ENCODE assay signal across 9 cellular contexts in genomic region chr18:57698571-57699276, GRCh38.
DNase-seq lines count a peak whose midpoint lies in the region; ATAC-seq, FAIRE-seq and TF ChIP-seq lines count a peak whose summit lies in the region.
"Had no signal": no experiment of that assay in that cellular context is flagged by ENCODE, and none has a peak within 500 bp of the region (broad histone marks: within the 10 kb centered on the region; RNA-seq: fewer than 3 reads in every experiment).

No MANE protein-coding gene starts in this region.

- ATAC-seq in right cardiac atrium (peak; percentile 10 to 54), GM18867 (IDR thresholded peaks at IDR 0.05; ENCODE audit: unreplicated experiment) (no peak), HG02840 (IDR thresholded peaks at IDR 0.05; ENCODE audit: low FRiP score, unreplicated experiment) (no peak)
- ATAC-seq: stimulated activated naive CD8-positive, alpha-beta T cell treated with anti-CD3 and anti-CD28 coated beads, Interleukin-15, amount 100 ng/mL, for 72 hours had no signal

- H3K4me1 ChIP-seq in GM23248 (ENCODE audit: insufficient read depth) (peaks cover 20% of the 10 kb centered on the region), astrocyte (ENCODE audit: insufficient read depth, low read length) (peaks cover 13% of the 10 kb centered on the region), right cardiac atrium (ENCODE audit: control insufficient read depth, insufficient read depth, low read length) (peaks cover 2% of the 10 kb centered on the region)

- TF ChIP-seq CTCF in astrocyte (IDR thresholded peaks at IDR 0.05; ENCODE audit: insufficient read depth, low read depth, low read length) = no peak

- H3K4me1 Mint-ChIP-seq in astrocyte (ENCODE audit: low read depth, unreplicated experiment) = peaks cover 14% of the 10 kb centered on the region

- H2AFZ ChIP-seq in GM23248 = no peak overlapping the region
- H2AFZ ChIP-seq in astrocyte (ENCODE audit: low read depth, low read length) = no peak overlapping the region

- 41 to 45% methylated on average over 7 of the region's 7 CpGs for WGBS in GM23248 (ENCODE audit: low coverage in 1 of 2, low lambda C conversion rate in 2 of 2, missing lambda C conversion rate in 2 of 2), 2 experiments
- WGBS in right cardiac atrium = 54% methylated on average over 7 of the region's 7 CpGs

- H3K9ac ChIP-seq in GM23248 = peak overlapping the region; percentile 35; the same call in 1 of the 2 replicates
- no peak overlapping the region for H3K9ac ChIP-seq in astrocyte (ENCODE audit: low read length)

- H3K27ac Mint-ChIP-seq in astrocyte (ENCODE audit: unreplicated experiment) = peak overlapping the region; percentile 56
- H3K27ac Mint-ChIP-seq: stimulated activated naive CD8-positive, alpha-beta T cell treated with anti-CD3 and anti-CD28 coated beads, Interleukin-15, amount 100 ng/mL, for 72 hours had no signal

- no peak overlapping the region for H3K4me3 Mint-ChIP-seq in astrocyte (ENCODE audit: unreplicated experiment)
- H3K4me3 Mint-ChIP-seq: stimulated activated naive CD8-positive, alpha-beta T cell treated with anti-CD3 and anti-CD28 coated beads, Interleukin-15, amount 100 ng/mL, for 72 hours had no signal

- in situ Hi-C loops in GM23248 (cut with MboI) = no loop called here

- FAIRE-seq in astrocyte (lab: Jason Lieb, UNC) = peak; percentile 50

- H3F3A ChIP-seq in GM23248 (ENCODE audit: insufficient read depth) = peaks cover 37% of the 10 kb centered on the region

- H3K9me3 ChIP-seq in GM23248 (ENCODE audit: low read depth) (no peaks in the 10 kb centered on the region), astrocyte (ENCODE audit: insufficient read depth, low read depth, low read length) (no peaks in the 10 kb centered on the region), right cardiac atrium (ENCODE audit: control insufficient read depth, low read length) (no peaks in the 10 kb centered on the region)

- peak overlapping the region; percentile 51 for H3K4me2 ChIP-seq in GM23248 (ENCODE audit: unreplicated experiment)
- H3K4me2 ChIP-seq in astrocyte (ENCODE audit: low read length) = peak overlapping the region; percentile 29

- H3K36me3 ChIP-seq in GM23248 (ENCODE audit: low read depth) (peaks cover 44% of the 10 kb centered on the region), astrocyte (ENCODE audit: insufficient read depth, low read length) (peaks cover 41% of the 10 kb centered on the region)

- H3K79me2 ChIP-seq in GM23248 (ENCODE audit: insufficient read depth) = peaks cover 60% of the 10 kb centered on the region
- peaks cover 14% of the 10 kb centered on the region for H3K79me2 ChIP-seq in astrocyte (ENCODE audit: insufficient read depth, low read length)

- peaks cover 14% of the 10 kb centered on the region for H3K36me3 Mint-ChIP-seq in astrocyte (ENCODE audit: low read depth, unreplicated experiment)

- H4K20me1 ChIP-seq in GM23248 (ENCODE audit: insufficient read depth) (no peaks in the 10 kb centered on the region), astrocyte (ENCODE audit: insufficient read depth, low read length) (peaks cover 4% of the 10 kb centered on the region)

- no peaks in the 10 kb centered on the region for H3K9me3 Mint-ChIP-seq in astrocyte (ENCODE audit: unreplicated experiment)

- H3K27me3 Mint-ChIP-seq in astrocyte (ENCODE audit: low read depth, unreplicated experiment) = no peaks in the 10 kb centered on the region
- H3K27me3 Mint-ChIP-seq: stimulated activated naive CD8-positive, alpha-beta T cell treated with anti-CD3 and anti-CD28 coated beads, Interleukin-15, amount 100 ng/mL, for 72 hours had no signal

- H3K27ac ChIP-seq in GM23248 (peak overlapping the region; percentile 73), astrocyte (ENCODE audit: low read depth, low read length) (peak overlapping the region; percentile 50), right cardiac atrium (ENCODE audit: low read length) (no peak overlapping the region)

- H3K27me3 ChIP-seq in GM23248 (replicated peaks; ENCODE audit: insufficient read depth) = no peaks in the 10 kb centered on the region
- H3K27me3 ChIP-seq in astrocyte (ENCODE audit: insufficient read depth, low read length) = no peaks in the 10 kb centered on the region
- H3K27me3 ChIP-seq in right cardiac atrium (ENCODE audit: control insufficient read depth, insufficient read depth) = no peaks in the 10 kb centered on the region

- intact Hi-C loops in right cardiac atrium (cut with DNase I) = no loop called here

- H3K4me3 ChIP-seq in GM23248 = no peak overlapping the region
- H3K4me3 ChIP-seq in astrocyte (ENCODE audit: insufficient read depth, low read depth, low read length) = no peak overlapping the region
- H3K4me3 ChIP-seq in right cardiac atrium (ENCODE audit: low read length) = no peak overlapping the region

- peak; percentile 83 for DNase-seq in GM23248
- DNase-seq in astrocyte (ENCODE audit: low read depth) = peak; percentile 72
- DNase-seq in right cardiac atrium = no peak
- DNase-seq in stromal cell of bone marrow (ENCODE audit: low read depth) = peak; percentile 44
- DNase-seq in NCI-H1694 treated with DMSO at 0.1 percent for 48 hours (lab: John Stamatoyannopoulos, UW) = no peak
- DNase-seq in HuH-7 (ENCODE audit: low spot score) = no peak
- DNase-seq: stimulated activated naive CD8-positive, alpha-beta T cell treated with anti-CD3 and anti-CD28 coated beads, Interleukin-15, amount 100 ng/mL, for 72 hours had no signal

- no peaks in the 10 kb centered on the region for H3K9me2 ChIP-seq in GM23248 (ENCODE audit: insufficient read depth)

Comparison
In these comparisons a context has a peak if more than half of its experiments do, and no peak if none do; other contexts are left out.
1. DNase-seq: peak in GM23248 (single experiment), astrocyte (single experiment) and stromal cell of bone marrow (single experiment); none in right cardiac atrium (0 of 3), NCI-H1694 treated with DMSO at 0.1 percent for 48 hours (single experiment) and HuH-7 (single experiment).
2. ATAC-seq: peak in right cardiac atrium (2 of 2); none in GM18867 (single experiment) and HG02840 (single experiment).